15 cellular contexts compared by ENCODE assay signal in the genomic region with DNA sequence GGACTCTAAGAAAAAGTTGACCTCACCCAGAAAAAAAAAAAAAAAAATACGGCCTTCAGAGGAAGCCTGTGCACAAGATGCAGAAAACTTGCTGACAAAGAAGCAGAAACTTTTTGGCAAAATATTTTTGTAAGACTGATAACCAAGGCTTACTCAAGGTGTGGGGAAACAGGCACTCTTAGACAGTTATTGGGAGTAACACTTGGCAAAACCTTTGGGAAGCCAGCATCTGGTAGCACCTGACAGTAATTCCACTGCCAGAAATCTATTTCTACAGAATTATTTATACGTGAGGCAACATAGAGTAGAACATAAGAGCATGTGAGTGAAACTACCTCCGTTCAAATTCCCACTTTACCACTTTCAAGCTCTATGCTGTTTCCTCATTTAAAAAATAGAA.
"Had no signal": no experiment of that assay in that cellular context is flagged by ENCODE, and none has a peak within 500 bp of the region (broad histone marks: within the 10 kb centered on the region; RNA-seq: fewer than 3 reads in every experiment).

No MANE protein-coding gene starts in this region.

- H3K9me3 Mint-ChIP-seq: activated naive CD4-positive, alpha-beta T cell treated with anti-CD3 and anti-CD28 coated beads, Interleukin-2, amount 10 ng/mL, durations not matched to agents 7 days and 5 days; activated T-helper 2 cell treated with anti-CD3 and anti-CD28 coated beads, Interferon-gamma antibody, Interleukin-2, Interleukin-4, amounts not matched to agents 10 μg/mL and 5 μg/mL and 100 μg/mL, durations not matched to agents 14 hours and 24 hours and 36 hours; neural crest cell had no signal

- H3K9me3 ChIP-seq: right lobe of liver, testis, upper lobe of left lung had no signal

- ATAC-seq: left colon; right lobe of liver; stimulated activated naive CD8-positive, alpha-beta T cell treated with anti-CD3 and anti-CD28 coated beads, Interleukin-15, amount 100 ng/mL, for 72 hours had no signal

- H3K27ac Mint-ChIP-seq: activated naive CD4-positive, alpha-beta T cell treated with anti-CD3 and anti-CD28 coated beads, Interleukin-2, amount 10 ng/mL, durations not matched to agents 7 days and 5 days had no signal

- H3K4me1 Mint-ChIP-seq: neural crest cell had no signal

- H3K27ac ChIP-seq: right lobe of liver, testis, upper lobe of left lung had no signal

- H3K27me3 Mint-ChIP-seq: activated naive CD4-positive, alpha-beta T cell treated with anti-CD3 and anti-CD28 coated beads, Interleukin-2, amount 10 ng/mL, durations not matched to agents 7 days and 5 days; stimulated activated naive CD8-positive, alpha-beta T cell treated with anti-CD3 and anti-CD28 coated beads, Interleukin-15, amount 100 ng/mL, for 72 hours had no signal

- H3K4me3 ChIP-seq: right lobe of liver, smooth muscle cell, testis, upper lobe of left lung had no signal

- H3K4me1 ChIP-seq: right lobe of liver, testis had no signal

- H3K4me3 Mint-ChIP-seq: activated naive CD4-positive, alpha-beta T cell treated with anti-CD3 and anti-CD28 coated beads, Interleukin-2, amount 10 ng/mL, durations not matched to agents 7 days and 5 days; neural crest cell; stimulated activated naive CD8-positive, alpha-beta T cell treated with anti-CD3 and anti-CD28 coated beads, Interleukin-15, amount 100 ng/mL, for 72 hours had no signal

- DNase-seq: activated CD4-positive, alpha-beta T cell treated with anti-CD3 and anti-CD28 coated beads for 1 hour; activated CD4-positive, alpha-beta T cell treated with anti-CD3 and anti-CD28 coated beads, Interleukin-2, amount 50 U/mL, for 4 hours; activated naive CD4-positive, alpha-beta T cell treated with anti-CD3 and anti-CD28 coated beads, Interleukin-2, amount 10 ng/mL, durations not matched to agents 7 days and 5 days; amniotic stem cell; caudate nucleus; left colon; right lobe of liver; stimulated activated CD4-positive, alpha-beta T cell treated with anti-CD3 and anti-CD28 coated beads, Interleukin-4, amount 100 ng/mL, for 4 hours; stimulated activated CD8-positive, alpha-beta memory T cell treated with anti-CD3 and anti-CD28 coated beads, Interleukin-4, amount 100 ng/mL, for 48 hours; stimulated activated naive CD8-positive, alpha-beta T cell treated with anti-CD3 and anti-CD28 coated beads, Interleukin-15, amount 100 ng/mL, for 72 hours; testis; upper lobe of left lung had no signal

- H3K27me3 ChIP-seq: right lobe of liver, testis, upper lobe of left lung had no signal
